In the genomic region with DNA sequence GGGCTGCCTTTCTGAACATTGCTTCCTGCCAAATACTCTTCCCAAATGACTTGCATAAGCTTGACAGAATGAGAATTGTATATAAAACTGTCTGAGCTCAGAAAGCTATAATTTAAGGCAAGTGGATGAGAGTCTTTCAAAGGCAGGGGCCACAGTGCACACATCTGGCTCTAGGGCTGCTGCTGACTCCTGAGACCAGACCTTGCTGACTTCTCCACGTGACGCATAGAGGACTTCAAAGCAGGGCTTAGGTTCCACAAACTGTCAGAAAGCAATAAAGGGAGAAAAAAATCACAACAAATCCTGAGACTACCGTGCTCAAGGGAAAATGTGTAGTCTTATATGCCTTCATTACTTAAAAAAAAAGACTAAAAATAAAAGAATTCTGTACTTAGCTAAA, we compare ENCODE assay signal across 27 cellular contexts.
"Had no signal": no experiment of that assay in that cellular context is flagged by ENCODE, and none has a peak within 500 bp of the region (broad histone marks: within the 10 kb centered on the region; RNA-seq: fewer than 3 reads in every experiment).

No MANE protein-coding gene starts in this region.

- H3K36me3 ChIP-seq: ascending aorta, SJSA1 had no signal

- H3K27me3 ChIP-seq: ascending aorta, body of pancreas, SJSA1 had no signal

- H3K4me3 ChIP-seq: ascending aorta, body of pancreas, SJSA1 had no signal

- H3K27ac Mint-ChIP-seq: activated CD4-positive, alpha-beta T cell treated with anti-CD3 and anti-CD28 coated beads, Interleukin-2, amount 10 ng/mL, durations not matched to agents 24 days and 14 days; activated CD8-positive, alpha-beta memory T cell treated with anti-CD3 and anti-CD28 coated beads, Interleukin-2, amount 10 ng/mL, durations not matched to agents 7 days and 5 days; activated naive CD4-positive, alpha-beta T cell treated with anti-CD3 and anti-CD28 coated beads, Interleukin-2, amount 50 U/mL, for 72 hours; activated naive CD8-positive, alpha-beta T cell treated with anti-CD3 and anti-CD28 coated beads, Interleukin-2, amount 50 U/mL, for 24 hours; activated T-cell treated with anti-CD3 and anti-CD28 coated beads, Interleukin-2, amount 50 U/mL, for 24 hours; activated T-helper 1 cell treated with anti-CD3 and anti-CD28 coated beads, Interleukin-12 subunit alpha, Interleukin-12 subunit beta, Interleukin-2, Interleukin-4 antibody, amounts not matched to agents 30 ng/mL and 10 ng/mL and 1 ng/mL, durations not matched to agents 14 hours and 24 hours and 36 hours; T-helper 17 cell; WTC11 had no signal

- H3K9me3 ChIP-seq: ascending aorta, body of pancreas, SJSA1 had no signal

- H3K4me3 Mint-ChIP-seq: activated CD4-positive, alpha-beta T cell treated with anti-CD3 and anti-CD28 coated beads, Interleukin-2, amount 10 ng/mL, durations not matched to agents 24 days and 14 days; activated CD8-positive, alpha-beta memory T cell treated with anti-CD3 and anti-CD28 coated beads, Interleukin-2, amount 10 ng/mL, durations not matched to agents 7 days and 5 days; activated naive CD8-positive, alpha-beta T cell treated with anti-CD3 and anti-CD28 coated beads, Interleukin-2, amount 50 U/mL, for 24 hours; activated T-cell treated with anti-CD3 and anti-CD28 coated beads, Interleukin-2, amount 50 U/mL, for 24 hours; activated T-helper 1 cell treated with anti-CD3 and anti-CD28 coated beads, Interleukin-12 subunit alpha, Interleukin-12 subunit beta, Interleukin-2, Interleukin-4 antibody, amounts not matched to agents 30 ng/mL and 10 ng/mL and 1 ng/mL, durations not matched to agents 14 hours and 24 hours and 36 hours; T-helper 17 cell; WTC11 had no signal

- DNase-seq: activated CD4-positive, alpha-beta T cell treated with anti-CD3 and anti-CD28 coated beads, Interleukin-2, amount 10 ng/mL, durations not matched to agents 24 days and 14 days; activated CD4-positive, alpha-beta T cell treated with anti-CD3 and anti-CD28 coated beads, Interleukin-2, amount 50 U/mL, for 48 hours; activated CD4-positive, CD25-positive, alpha-beta regulatory T cell treated with anti-CD3 and anti-CD28 coated beads, Interleukin-2, amount 50 U/mL, for 72 hours; activated CD8-positive, alpha-beta memory T cell treated with anti-CD3 and anti-CD28 coated beads, Interleukin-2, amount 10 ng/mL, durations not matched to agents 7 days and 5 days; activated effector memory CD4-positive, alpha-beta T cell treated with Interleukin-2 at 50 U/mL for 16 hours; activated naive CD4-positive, alpha-beta T cell treated with Interleukin-2 at 50 U/mL for 16 hours; activated naive CD8-positive, alpha-beta T cell treated with anti-CD3 and anti-CD28 coated beads, Interleukin-2, amount 50 U/mL, for 24 hours; activated T-cell treated with anti-CD3 and anti-CD28 coated beads, Interleukin-2, amount 50 U/mL, for 24 hours; amniotic stem cell; body of pancreas; Karpas-422; MM.1S; NCI-H1105; NCI-H1436; NCI-H1694 treated with DMSO at 0.1 percent for 48 hours; NCI-H2029 treated with DMSO at 0.1 percent for 48 hours; NCI-H526; NCI-H82; SHP77; T-helper 17 cell; T-helper 9 cell had no signal

- H3K36me3 Mint-ChIP-seq: activated CD8-positive, alpha-beta memory T cell treated with anti-CD3 and anti-CD28 coated beads, Interleukin-2, amount 10 ng/mL, durations not matched to agents 7 days and 5 days; activated naive CD4-positive, alpha-beta T cell treated with anti-CD3 and anti-CD28 coated beads, Interleukin-2, amount 50 U/mL, for 72 hours; WTC11 had no signal

- H3K4me1 Mint-ChIP-seq: activated CD4-positive, alpha-beta T cell treated with anti-CD3 and anti-CD28 coated beads, Interleukin-2, amount 10 ng/mL, durations not matched to agents 24 days and 14 days; activated CD8-positive, alpha-beta memory T cell treated with anti-CD3 and anti-CD28 coated beads, Interleukin-2, amount 10 ng/mL, durations not matched to agents 7 days and 5 days; activated naive CD8-positive, alpha-beta T cell treated with anti-CD3 and anti-CD28 coated beads, Interleukin-2, amount 50 U/mL, for 24 hours; T-helper 17 cell; WTC11 had no signal

- H3K9me3 Mint-ChIP-seq: activated CD4-positive, alpha-beta T cell treated with anti-CD3 and anti-CD28 coated beads, Interleukin-2, amount 10 ng/mL, durations not matched to agents 24 days and 14 days; activated naive CD4-positive, alpha-beta T cell treated with anti-CD3 and anti-CD28 coated beads, Interleukin-2, amount 50 U/mL, for 72 hours; activated naive CD8-positive, alpha-beta T cell treated with anti-CD3 and anti-CD28 coated beads, Interleukin-2, amount 50 U/mL, for 24 hours; activated T-cell treated with anti-CD3 and anti-CD28 coated beads, Interleukin-2, amount 50 U/mL, for 24 hours; activated T-helper 1 cell treated with anti-CD3 and anti-CD28 coated beads, Interleukin-12 subunit alpha, Interleukin-12 subunit beta, Interleukin-2, Interleukin-4 antibody, amounts not matched to agents 30 ng/mL and 10 ng/mL and 1 ng/mL, durations not matched to agents 14 hours and 24 hours and 36 hours; WTC11 had no signal

- H3K27ac ChIP-seq: ascending aorta, body of pancreas, SJSA1 had no signal

- H3K4me1 ChIP-seq: ascending aorta, body of pancreas, SJSA1 had no signal

- ATAC-seq: activated CD8-positive, alpha-beta memory T cell treated with anti-CD3 and anti-CD28 coated beads, Interleukin-2, amount 10 ng/mL, durations not matched to agents 7 days and 5 days; activated naive CD4-positive, alpha-beta T cell treated with anti-CD3 and anti-CD28 coated beads, Interleukin-2, amount 50 U/mL, for 72 hours; activated naive CD8-positive, alpha-beta T cell treated with anti-CD3 and anti-CD28 coated beads, Interleukin-2, amount 50 U/mL, for 24 hours; body of pancreas; HepG2; T-helper 17 cell; WTC11 had no signal
